Comparison of ENCODE assay signal across 1 cellular context in genomic region chr2:232635376-232635775, GRCh38. TPM values are rescaled to one million over a fixed set of nuclear protein-coding genes. Genes with fewer than 3 reads are reported as not detected.
"Had no signal": no experiment of that assay in that cellular context is flagged by ENCODE, and none has a peak within 500 bp of the region (broad histone marks: within the 10 kb centered on the region; RNA-seq: fewer than 3 reads in every experiment).

No MANE protein-coding gene starts in this region.

RNA-seq across cellular contexts. Expression of gene EFHD1, which starts 2.0 kb away (rescaled TPM):
- total RNA-seq: pulmonary artery endothelial cell had no signal
